In genomic region chr2:236507393-236508085, GRCh38 we compare ENCODE assay signal across 8 cellular contexts.
DNase-seq lines count a peak whose midpoint lies in the region; ATAC-seq and TF ChIP-seq lines count a peak whose summit lies in the region.

No MANE protein-coding gene starts in this region.

- H3K9me3 ChIP-seq in lower lobe of right lung = no peaks in the 10 kb centered on the region

- H3K36me3 ChIP-seq in lower lobe of right lung = no peaks in the 10 kb centered on the region

- intact Hi-C loops in lower lobe of right lung (cut with DNase I) = no loop called here

- H3K27ac ChIP-seq in coronary artery (no peak overlapping the region), lower lobe of right lung (no peak overlapping the region)

- DNase-seq in D341Med (ENCODE audit: low spot score) (peak; percentile 61), coronary artery (ENCODE audit: low spot score) (no peak), lower lobe of right lung (peak; percentile 79), NCI-H2196 treated with DMSO at 0.1 percent for 48 hours (lab: John Stamatoyannopoulos, UW; ENCODE audit: unreplicated experiment) (no peak)
- peak; percentile 69 for DNase-seq in activated CD4-positive, alpha-beta T cell treated with anti-CD3 and anti-CD28 coated beads for 48 hours
- peak; percentile 37 for DNase-seq in stimulated activated CD8-positive, alpha-beta memory T cell treated with anti-CD3 and anti-CD28 coated beads, Interleukin-12 subunit alpha, Interleukin-12 subunit beta, amount 100 ng/mL, for 1 hour (ENCODE audit: low read depth)

- peak; percentile 81 to 87 for ATAC-seq in lower lobe of right lung
- no peak for ATAC-seq in GM18867 (IDR thresholded peaks at IDR 0.05; ENCODE audit: unreplicated experiment)
- no peak for ATAC-seq in GM19463 (IDR thresholded peaks at IDR 0.05; ENCODE audit: unreplicated experiment)

- H3K4me3 ChIP-seq in coronary artery = peak overlapping the region; percentile 66
- peak overlapping the region; percentile 47 for H3K4me3 ChIP-seq in lower lobe of right lung

- TF ChIP-seq CTCF in coronary artery (IDR thresholded peaks at IDR 0.05) (no peak), lower lobe of right lung (IDR thresholded peaks at IDR 0.05) (no peak)

- peaks cover 7% of the 10 kb centered on the region for H3K4me1 ChIP-seq in lower lobe of right lung

- H3K27me3 ChIP-seq in lower lobe of right lung (ENCODE audit: low read depth) = peaks cover 26% of the 10 kb centered on the region

Comparison
In these comparisons a context has a peak if more than half of its experiments do, and no peak if none do; other contexts are left out.
1. DNase-seq: peak in D341Med (single experiment), activated CD4-positive, alpha-beta T cell treated with anti-CD3 and anti-CD28 coated beads for 48 hours (single experiment), lower lobe of right lung (single experiment) and stimulated activated CD8-positive, alpha-beta memory T cell treated with anti-CD3 and anti-CD28 coated beads, Interleukin-12 subunit alpha, Interleukin-12 subunit beta, amount 100 ng/mL, for 1 hour (single experiment); none in coronary artery (single experiment) and NCI-H2196 treated with DMSO at 0.1 percent for 48 hours (single experiment).
2. ATAC-seq: peak in lower lobe of right lung (2 of 2); none in GM18867 (single experiment) and GM19463 (single experiment).